ENCODE assay signal across 28 cellular contexts in the genomic region with DNA sequence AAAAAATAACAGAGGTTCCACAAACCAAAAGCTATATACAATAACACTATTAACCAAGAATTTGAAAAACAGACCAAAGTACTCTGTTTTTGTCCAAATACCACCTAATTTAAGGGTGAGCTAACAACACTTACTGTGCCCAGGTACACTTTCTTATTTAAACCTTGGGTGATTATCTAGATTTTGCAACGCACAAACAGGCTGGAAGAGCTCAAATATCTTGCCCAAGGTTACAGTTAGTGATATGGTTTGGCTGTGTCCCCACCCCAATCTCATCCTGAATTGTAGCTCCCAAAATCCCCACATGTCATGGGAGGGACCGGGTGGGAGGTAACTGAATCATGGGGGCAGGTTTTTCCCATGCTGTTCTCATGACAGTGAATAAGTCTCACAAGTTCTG. TPM values are rescaled to one million over a fixed set of nuclear protein-coding genes. Genes with fewer than 3 reads are reported as not detected.
DNase-seq lines count a peak whose midpoint lies in the region; ATAC-seq, FAIRE-seq and TF ChIP-seq lines count a peak whose summit lies in the region.
"Had no signal": no experiment of that assay in that cellular context is flagged by ENCODE, and none has a peak within 500 bp of the region (broad histone marks: within the 10 kb centered on the region; RNA-seq: fewer than 3 reads in every experiment).

No MANE protein-coding gene starts in this region.

- H3K36me3 ChIP-seq in bronchial epithelial cell (ENCODE audit: control insufficient read depth, insufficient read depth, low read length) (peaks cover 2% of the 10 kb centered on the region), right lobe of liver (peaks cover 0 to 28% (median 9%) of the 10 kb centered on the region in 4 donors), esophagus muscularis mucosa (peaks cover 33 to 83% (median 55%) of the 10 kb centered on the region in 4 donors)

- no peaks in the 10 kb centered on the region for H3K4me1 Mint-ChIP-seq in activated naive CD4-positive, alpha-beta T cell treated with anti-CD3 and anti-CD28 coated beads, Interleukin-2, amount 50 U/mL, for 24 hours
- H3K4me1 Mint-ChIP-seq: CD14-positive monocyte; CD8-positive, alpha-beta memory T cell had no signal

- H3K27me3 ChIP-seq in bronchial epithelial cell (ENCODE audit: control insufficient read depth, insufficient read depth, low read length) (no peaks in the 10 kb centered on the region), right lobe of liver (no peaks in the 10 kb centered on the region), esophagus muscularis mucosa (no peaks in the 10 kb centered on the region)
- H3K27me3 ChIP-seq: BE2C; BLaER1 treated with 17β-estradiol and CSF1 and Interleukin-3, amounts not matched to agents 10 nM and 100 nM had no signal

- H3K4me3 ChIP-seq in bronchial epithelial cell (ENCODE audit: low read depth, low read length) (no peak overlapping the region), right lobe of liver (no peak overlapping the region), esophagus muscularis mucosa (no peak overlapping the region)
- H3K4me3 ChIP-seq: A549; BLaER1 treated with 17β-estradiol and CSF1 and Interleukin-3, amounts not matched to agents 10 nM and 100 nM; GM12878; GM23248 had no signal

- H3K4me3 Mint-ChIP-seq in activated naive CD4-positive, alpha-beta T cell treated with anti-CD3 and anti-CD28 coated beads, Interleukin-2, amount 50 U/mL, for 24 hours = no peak overlapping the region
- H3K4me3 Mint-ChIP-seq: CD14-positive monocyte; CD4-positive, alpha-beta T cell; CD8-positive, alpha-beta memory T cell; H9 had no signal

- no peak for TF ChIP-seq POLR2A in H54 (IDR thresholded peaks at IDR 0.05; ENCODE audit: low read depth, low read length)
- no peak for TF ChIP-seq POLR2A in right lobe of liver (IDR thresholded peaks at IDR 0.05)
- TF ChIP-seq POLR2A in esophagus muscularis mucosa (IDR thresholded peaks at IDR 0.05; ENCODE audit: low read depth) = no peak

- 40% methylated on average over 2 of the region's 2 CpGs for WGBS in right lobe of liver (ENCODE audit: insufficient coverage, low coverage, low lambda C conversion rate, missing lambda C conversion rate)
- 100% methylated on average over 2 of the region's 2 CpGs for WGBS in esophagus muscularis mucosa

- no peak for TF ChIP-seq EP300 in esophagus muscularis mucosa (IDR thresholded peaks at IDR 0.05)

- H3K9me3 ChIP-seq in right lobe of liver = no peaks in the 10 kb centered on the region
- no peaks in the 10 kb centered on the region for H3K9me3 ChIP-seq in esophagus muscularis mucosa
- H3K9me3 ChIP-seq: A549, BE2C had no signal

- H3K27ac Mint-ChIP-seq in activated naive CD4-positive, alpha-beta T cell treated with anti-CD3 and anti-CD28 coated beads, Interleukin-2, amount 50 U/mL, for 24 hours = peak overlapping the region; percentile 65
- H3K27ac Mint-ChIP-seq: CD14-positive monocyte; CD4-positive, alpha-beta T cell; H9 had no signal

- peak overlapping the region in 1 of 3 donors; percentile 38 for H3K27ac ChIP-seq in right lobe of liver
- no peak overlapping the region for H3K27ac ChIP-seq in esophagus muscularis mucosa (replicated peaks in 1 of 4)
- H3K27ac ChIP-seq: A549; BLaER1 treated with 17β-estradiol and CSF1 and Interleukin-3, amounts not matched to agents 10 nM and 100 nM; GM23248 had no signal

- H3K9me3 Mint-ChIP-seq in activated naive CD4-positive, alpha-beta T cell treated with anti-CD3 and anti-CD28 coated beads, Interleukin-2, amount 50 U/mL, for 24 hours = no peaks in the 10 kb centered on the region
- H3K9me3 Mint-ChIP-seq: CD4-positive, alpha-beta T cell; H9 had no signal

- TF ChIP-seq CTCF in bronchial epithelial cell (IDR thresholded peaks at IDR 0.05; ENCODE audit: insufficient read depth, low read length, severe bottlenecking) (no peak), right lobe of liver (IDR thresholded peaks at IDR 0.05) (no peak), esophagus muscularis mucosa (IDR thresholded peaks at IDR 0.05) (no peak)

- no peak for DNase-seq in activated naive CD4-positive, alpha-beta T cell treated with anti-CD3 and anti-CD28 coated beads, Interleukin-2, amount 50 U/mL, for 16 hours
- DNase-seq in H54 (ENCODE audit: insufficient read length, low spot score) (no peak), bronchial epithelial cell (ENCODE audit: low read depth) (no peak), right lobe of liver (no peak), esophagus muscularis mucosa (ENCODE audit: extremely low spot score) (no peak)
- DNase-seq: 8988T; ACHN; AML-193; BE2C; CD4-positive, alpha-beta T cell; CD8-positive, alpha-beta memory T cell; DMS 273 treated with DMSO at 0.1 percent for 48 hours; DMS79; EL; GDM1; GM23248; H9 had no signal

- no peaks in the 10 kb centered on the region for H3K27me3 Mint-ChIP-seq in activated naive CD4-positive, alpha-beta T cell treated with anti-CD3 and anti-CD28 coated beads, Interleukin-2, amount 50 U/mL, for 24 hours
- H3K27me3 Mint-ChIP-seq: CD4-positive, alpha-beta T cell; CD8-positive, alpha-beta memory T cell had no signal

- H3K4me1 ChIP-seq in right lobe of liver (peaks cover 0 to 18% (median 4%) of the 10 kb centered on the region in 4 donors), esophagus muscularis mucosa (no peaks in the 10 kb centered on the region)
- H3K4me1 ChIP-seq: A549; BE2C; BLaER1 treated with 17β-estradiol and CSF1 and Interleukin-3, amounts not matched to agents 10 nM and 100 nM had no signal

- intact Hi-C loops in right lobe of liver (cut with DNase I) = no loop called here
- intact Hi-C loops in esophagus muscularis mucosa (cut with DNase I) = no loop called here

- peaks cover 44% of the 10 kb centered on the region for H3K36me3 Mint-ChIP-seq in activated naive CD4-positive, alpha-beta T cell treated with anti-CD3 and anti-CD28 coated beads, Interleukin-2, amount 50 U/mL, for 24 hours

- FAIRE-seq in H54 (lab: Jason Lieb, UNC) (peak; percentile 52), bronchial epithelial cell (lab: Jason Lieb, UNC) (peak; percentile 23)
- FAIRE-seq: A549, D721Med, GM12878, GM19239, H1 had no signal

- ATAC-seq in right lobe of liver (peak; percentile 49 to 74 (median 70)), HG02870 (IDR thresholded peaks at IDR 0.05; ENCODE audit: unreplicated experiment) (no peak)
- no peak for ATAC-seq in activated CD4-positive, CD25-positive, alpha-beta regulatory T cell treated with anti-CD3 and anti-CD28 coated beads, Interleukin-2, amount 50 U/mL, for 24 hours
- ATAC-seq: A549, GM12878, HCT116 had no signal

RNA-seq across cellular contexts. Expression of a gene that starts 58.9 kb away (rescaled TPM):
- 16.8 and 30.2 TPM in 2 replicates for total RNA-seq in bronchial epithelial cell
- total RNA-seq in right lobe of liver = 10 to 100 TPM; 25.9 to 61.6 (median 34.7) TPM
- total RNA-seq in esophagus muscularis mucosa = 10 to 100 TPM; 34.6 to 38.6 (median 36.7) TPM

Comparison
In these comparisons a context has a peak if more than half of its experiments do, and no peak if none do; other contexts are left out.
1. ATAC-seq: peak in right lobe of liver (4 of 4); none in HG02870 (single experiment) and activated CD4-positive, CD25-positive, alpha-beta regulatory T cell treated with anti-CD3 and anti-CD28 coated beads, Interleukin-2, amount 50 U/mL, for 24 hours (0 of 2).